24 cellular contexts compared by ENCODE assay signal in genomic region chr2:80467262-80467811, GRCh38.
"Had no signal": no experiment of that assay in that cellular context is flagged by ENCODE, and none has a peak within 500 bp of the region (broad histone marks: within the 10 kb centered on the region; RNA-seq: fewer than 3 reads in every experiment).

No MANE protein-coding gene starts in this region.

- H3K27ac ChIP-seq: HL-60, SJSA1, SK-N-MC had no signal

- ATAC-seq: T-helper 17 cell had no signal

- DNase-seq: NCI-H1092, NCI-H1105 treated with DMSO at 0.1 percent for 48 hours, NCI-H1417 treated with DMSO at 0.1 percent for 48 hours, NCI-H146, NCI-H1694 treated with DMSO at 0.1 percent for 48 hours, NCI-H1930, NCI-H2081, NCI-H2107, NCI-H2227 treated with DMSO at 0.1 percent for 48 hours, NCI-H446, NCI-H510A, NCI-H524 treated with DMSO at 0.1 percent for 48 hours, NCI-H69, NCI-H774, Right ventricle myocardium superior, RPMI8226, SIG-M5, T-helper 1 cell, T-helper 17 cell had no signal

- H3K4me1 ChIP-seq: SJSA1 had no signal

- H3K36me3 ChIP-seq: SJSA1 had no signal

- H3K9me3 ChIP-seq: SJSA1 had no signal

- FAIRE-seq: HTR-8/SVneo, RCC 7860 had no signal

- H3K4me3 ChIP-seq: SJSA1, SK-N-MC had no signal

- H3K27me3 ChIP-seq: SJSA1 had no signal
